Comparison of ENCODE assay signal across 8 cellular contexts in genomic region chr10:689433-690226, GRCh38. TPM values are rescaled to one million over a fixed set of nuclear protein-coding genes. Genes with fewer than 3 reads are reported as not detected.
DNase-seq lines count a peak whose midpoint lies in the region; ATAC-seq, FAIRE-seq and TF ChIP-seq lines count a peak whose summit lies in the region.

DIP2C (minus strand) TSS chr10:689668; CDS start chr10:689578, 90 bp downstream.

- no peaks in the 10 kb centered on the region for H3K36me3 ChIP-seq in ascending aorta

- ATAC-seq in right cardiac atrium, result peak; percentile 83 to 89
- ATAC-seq in HG02678 (IDR thresholded peaks at IDR 0.05; ENCODE audit: unreplicated experiment), result no peak

- under 1% methylated on average over 131 of the region's 135 CpGs for WGBS in right cardiac atrium

- no peak for FAIRE-seq in D721Med (lab: Jason Lieb, UNC)

- intact Hi-C loops in ascending aorta (cut with DNase I), result loop anchor here (1.0 to 5.0 kb wide), 4 partner anchors 95 to 552 kb away; partner anchors contain the start of genes LARP4B and ZMYND11
- intact Hi-C loops in right cardiac atrium (cut with DNase I), result loop anchor here in 2 of 4 donors (10.0 kb wide), 2 partner anchors 175 to 245 kb away; partner anchors contain the start of gene LARP4B (in 1 of the 2)

- H3K27me3 ChIP-seq in ascending aorta (no peaks in the 10 kb centered on the region), right cardiac atrium (ENCODE audit: control insufficient read depth, insufficient read depth) (no peaks in the 10 kb centered on the region)

- DNase-seq in D721Med (ENCODE audit: insufficient read length, low spot score), result peak; percentile 92
- peak; percentile 33 for DNase-seq in NCI-H1048 (lab: John Stamatoyannopoulos, UW)
- DNase-seq in ascending aorta (ENCODE audit: low spot score in 2 of 2), result peak in 1 of 2 donors; percentile 83
- peak; percentile 87 to 94 (median 93) for DNase-seq in right cardiac atrium
- DNase-seq in pons (ENCODE audit: low spot score), result peak; percentile 31
- no peak for DNase-seq in cortex of kidney (lab: John Stamatoyannopoulos, UW)
- no peak for DNase-seq in cerebellar nuclear complex (lab: John Stamatoyannopoulos, UW)

- H3K4me3 ChIP-seq in ascending aorta (peak within 1 kb of the TSS; percentile 67 to 89), right cardiac atrium (ENCODE audit: low read length) (peak within 1 kb of the TSS; percentile 95)

- peak within 1 kb of the TSS; percentile 89 to 91 for H3K27ac ChIP-seq in ascending aorta
- H3K27ac ChIP-seq in right cardiac atrium (ENCODE audit: low read length), result peak within 1 kb of the TSS; percentile 79

- no peaks in the 10 kb centered on the region for H3K9me3 ChIP-seq in ascending aorta
- no peaks in the 10 kb centered on the region for H3K9me3 ChIP-seq in right cardiac atrium (ENCODE audit: control insufficient read depth, low read length)

- peaks cover 6 to 12% of the 10 kb centered on the region in 2 donors for H3K4me1 ChIP-seq in ascending aorta
- H3K4me1 ChIP-seq in right cardiac atrium (ENCODE audit: control insufficient read depth, insufficient read depth, low read length), result peaks cover 4% of the 10 kb centered on the region

- TF ChIP-seq CTCF in D721Med (IDR thresholded peaks at IDR 0.05; ENCODE audit: insufficient read depth, missing control alignments) (no peak), ascending aorta (IDR thresholded peaks at IDR 0.05) (no peak)

RNA-seq across cellular contexts. Expression of gene DIP2C, which starts in this region (rescaled TPM):
- total RNA-seq in ascending aorta (14.7 TPM), right cardiac atrium (10 to 100 TPM; 23.7 to 31.5 (median 26.9) TPM)
- 7.9 TPM for polyA plus RNA-seq in right cardiac atrium

Comparison
In these comparisons a context has a peak if more than half of its experiments do, and no peak if none do; other contexts are left out.
1. DNase-seq: peak in D721Med (single experiment), NCI-H1048 (single experiment), right cardiac atrium (3 of 3) and pons (single experiment); none in cortex of kidney (single experiment) and cerebellar nuclear complex (0 of 2).